ENCODE assay signal across 8 cellular contexts in genomic region chr19:10096615-10096963, GRCh38. TPM values are rescaled to one million over a fixed set of nuclear protein-coding genes. Genes with fewer than 3 reads are reported as not detected.
DNase-seq lines count a peak whose midpoint lies in the region; ATAC-seq, FAIRE-seq and TF ChIP-seq lines count a peak whose summit lies in the region.

No MANE protein-coding gene starts in this region.

- peak overlapping the region; percentile 62 for H3K4me3 ChIP-seq in MM.1S (ENCODE audit: low read length)
- no peak overlapping the region for H3K4me3 ChIP-seq in endocrine pancreas (ENCODE audit: control insufficient read depth, insufficient read depth, low read length)
- peak overlapping the region; percentile 68 for H3K4me3 ChIP-seq in osteoblast (ENCODE audit: insufficient read depth, low read length)

- H3K27ac ChIP-seq in MM.1S (ENCODE audit: low read length) (no peak overlapping the region), osteoblast (ENCODE audit: low read depth, low read length) (peak overlapping the region; percentile 12)

- H3K9me2 ChIP-seq in MM.1S (replicated peaks; ENCODE audit: insufficient read depth, low read length): no peaks in the 10 kb centered on the region

- H3K9ac ChIP-seq in MM.1S (ENCODE audit: low read length): peak overlapping the region; percentile 62
- H3K9ac ChIP-seq in endocrine pancreas (ENCODE audit: control insufficient read depth, insufficient read depth, low read length): peak overlapping the region; percentile 39

- H3K79me2 ChIP-seq in MM.1S (ENCODE audit: low read length) (no peaks in the 10 kb centered on the region), osteoblast (ENCODE audit: insufficient read depth, low read length) (no peaks in the 10 kb centered on the region)

- DNase-seq in DMS153 (lab: John Stamatoyannopoulos, UW) (peak; percentile 30), MM.1S (no peak), osteoblast (ENCODE audit: insufficient read length, low spot score, missing footprints) (no peak), SW 1271 (lab: John Stamatoyannopoulos, UW) (no peak), frontal cortex (ENCODE audit: low spot score in 2 of 2) (no peak), cerebellum (ENCODE audit: low spot score) (no peak)

- no peaks in the 10 kb centered on the region for H3K36me3 ChIP-seq in MM.1S (replicated peaks; ENCODE audit: insufficient read depth, low read length)
- H3K36me3 ChIP-seq in endocrine pancreas (ENCODE audit: control insufficient read depth, insufficient read depth, low read length): no peaks in the 10 kb centered on the region
- peaks cover 8% of the 10 kb centered on the region for H3K36me3 ChIP-seq in osteoblast (ENCODE audit: insufficient read depth, low read length)

- H2AFZ ChIP-seq in MM.1S (ENCODE audit: low read length) (peak overlapping the region; percentile 97), osteoblast (ENCODE audit: low read length) (peak overlapping the region; percentile 92)

- H3K27me3 ChIP-seq in MM.1S (replicated peaks; ENCODE audit: insufficient read depth, low read length) (0 out of 2 replicates have a peak, but pooled peaks cover 3% of the 10 kb centered on the region), endocrine pancreas (ENCODE audit: control insufficient read depth, insufficient read depth, low read length) (no peaks in the 10 kb centered on the region), osteoblast (ENCODE audit: insufficient read depth, low read length) (no peaks in the 10 kb centered on the region)

- no peak for FAIRE-seq in frontal cortex (lab: Jason Lieb, UNC)

- H3K9me3 ChIP-seq in MM.1S (replicated peaks; ENCODE audit: insufficient read depth, low read length): no peaks in the 10 kb centered on the region
- no peaks in the 10 kb centered on the region for H3K9me3 ChIP-seq in endocrine pancreas (ENCODE audit: control insufficient read depth, low read length)
- H3K9me3 ChIP-seq in osteoblast (ENCODE audit: low read depth, low read length): no peaks in the 10 kb centered on the region

- TF ChIP-seq CTCF in MM.1S (IDR thresholded peaks at IDR 0.05; ENCODE audit: low read length) (no peak), osteoblast (IDR thresholded peaks at IDR 0.05; ENCODE audit: extremely low read depth, low read depth, low read length) (no peak)

- H4K20me1 ChIP-seq in MM.1S (ENCODE audit: insufficient read depth, low read length): no peaks in the 10 kb centered on the region
- no peaks in the 10 kb centered on the region for H4K20me1 ChIP-seq in osteoblast (ENCODE audit: insufficient read depth, low read length)

- no peak for ATAC-seq in HG03565 (IDR thresholded peaks at IDR 0.05; ENCODE audit: unreplicated experiment)

- H3K4me2 ChIP-seq in MM.1S (ENCODE audit: low read depth, low read length) (peak overlapping the region; percentile 90), osteoblast (ENCODE audit: insufficient read depth, low read length) (peak overlapping the region; percentile 87)

- H3K4me1 ChIP-seq in MM.1S (ENCODE audit: low read length): peaks cover 10% of the 10 kb centered on the region
- no peaks in the 10 kb centered on the region for H3K4me1 ChIP-seq in endocrine pancreas (ENCODE audit: control insufficient read depth, insufficient read depth, low read length)
- H3K4me1 ChIP-seq in osteoblast (ENCODE audit: insufficient read depth, low read length): peaks cover 8% of the 10 kb centered on the region

- peaks cover 4% of the 10 kb centered on the region; the same call in 1 of the 2 replicates for H3F3A ChIP-seq in MM.1S (ENCODE audit: insufficient read depth, low read length)

RNA-seq across cellular contexts. Expression of gene ANGPTL6, which starts 5.9 kb away (rescaled TPM):
- total RNA-seq in osteoblast (not detected in 2 replicates), frontal cortex (not detected), cerebellum (0.45 TPM)

RNA-seq across cellular contexts. Expression of gene PPAN, which starts 9.6 kb away (rescaled TPM):
- total RNA-seq in osteoblast (19.2 and 20.9 TPM in 2 replicates), frontal cortex (15.1 TPM), cerebellum (17.2 TPM)

RNA-seq across cellular contexts. Expression of gene SHFL, which starts 10.5 kb away (rescaled TPM):
- total RNA-seq in osteoblast (20.6 and 22.4 TPM in 2 replicates), frontal cortex (3.3 TPM), cerebellum (6.6 TPM)

RNA-seq across cellular contexts. Expression of gene P2RY11, which starts 14.9 kb away (rescaled TPM):
- total RNA-seq in osteoblast: 2.1 and 2.2 TPM in 2 replicates
- 4.1 TPM for total RNA-seq in frontal cortex
- total RNA-seq in cerebellum: 4.9 TPM

RNA-seq across cellular contexts. Expression of gene EIF3G, which starts 23.1 kb away (rescaled TPM):
- 226 and 252 TPM in 2 replicates for total RNA-seq in osteoblast
- 108 TPM for total RNA-seq in frontal cortex
- 76.3 TPM for total RNA-seq in cerebellum
